1 cellular context compared by ENCODE assay signal in the genomic region with DNA sequence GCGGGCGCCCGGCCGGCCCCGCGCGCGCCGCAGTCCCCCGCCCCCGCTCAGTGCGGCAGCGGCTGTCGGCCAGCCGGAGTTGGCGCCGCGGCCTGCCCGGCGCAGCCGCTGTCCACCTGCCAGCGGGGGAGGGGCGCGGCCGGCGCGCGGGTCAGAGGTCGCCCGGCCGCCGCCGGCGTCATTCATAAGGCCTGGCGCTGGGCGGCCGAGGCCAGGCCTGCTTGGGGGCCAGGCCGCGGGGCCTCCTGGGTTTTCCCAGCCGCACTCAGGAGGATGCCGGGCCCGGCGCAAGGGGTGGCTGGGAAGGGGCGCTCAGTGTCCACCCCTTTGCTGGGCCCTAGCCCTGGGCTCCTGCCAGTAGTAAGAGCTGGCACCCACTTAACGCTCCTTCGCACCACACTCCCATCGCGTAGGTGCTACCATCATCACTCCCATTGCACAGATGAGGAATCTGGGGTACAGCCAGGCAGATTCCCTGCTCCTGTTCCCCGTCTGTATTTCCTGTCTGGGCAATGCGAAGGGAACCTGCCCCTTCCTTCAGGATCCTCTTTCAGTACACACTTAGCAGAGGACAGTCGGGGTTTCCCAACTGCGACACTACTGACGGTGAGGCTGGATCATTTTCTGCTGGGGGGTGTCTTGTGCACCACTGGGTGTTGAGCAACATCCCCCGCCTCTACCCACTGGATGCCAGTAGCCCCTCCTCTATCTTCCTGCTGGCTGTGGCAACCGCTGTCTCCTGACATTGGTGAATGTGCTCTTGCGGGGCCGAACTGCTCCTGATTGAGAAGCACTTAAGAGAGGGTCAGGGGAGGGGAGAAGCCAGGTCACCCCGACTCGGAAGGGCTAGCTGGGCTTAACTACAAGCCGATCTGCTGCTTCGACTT.
A peak's percentile ranks its signal among the peaks of the same experiment; 100 is the strongest.
TF ChIP-seq lines count a peak whose summit lies in the region.

No MANE protein-coding gene starts in this region.

TF ChIP-seq in HepG2, 621 proteins besides CTCF, POLR2A, EP300 and RAD21 (continued from another document and continues in another):
- TF ChIP-seq, protein P1, sequence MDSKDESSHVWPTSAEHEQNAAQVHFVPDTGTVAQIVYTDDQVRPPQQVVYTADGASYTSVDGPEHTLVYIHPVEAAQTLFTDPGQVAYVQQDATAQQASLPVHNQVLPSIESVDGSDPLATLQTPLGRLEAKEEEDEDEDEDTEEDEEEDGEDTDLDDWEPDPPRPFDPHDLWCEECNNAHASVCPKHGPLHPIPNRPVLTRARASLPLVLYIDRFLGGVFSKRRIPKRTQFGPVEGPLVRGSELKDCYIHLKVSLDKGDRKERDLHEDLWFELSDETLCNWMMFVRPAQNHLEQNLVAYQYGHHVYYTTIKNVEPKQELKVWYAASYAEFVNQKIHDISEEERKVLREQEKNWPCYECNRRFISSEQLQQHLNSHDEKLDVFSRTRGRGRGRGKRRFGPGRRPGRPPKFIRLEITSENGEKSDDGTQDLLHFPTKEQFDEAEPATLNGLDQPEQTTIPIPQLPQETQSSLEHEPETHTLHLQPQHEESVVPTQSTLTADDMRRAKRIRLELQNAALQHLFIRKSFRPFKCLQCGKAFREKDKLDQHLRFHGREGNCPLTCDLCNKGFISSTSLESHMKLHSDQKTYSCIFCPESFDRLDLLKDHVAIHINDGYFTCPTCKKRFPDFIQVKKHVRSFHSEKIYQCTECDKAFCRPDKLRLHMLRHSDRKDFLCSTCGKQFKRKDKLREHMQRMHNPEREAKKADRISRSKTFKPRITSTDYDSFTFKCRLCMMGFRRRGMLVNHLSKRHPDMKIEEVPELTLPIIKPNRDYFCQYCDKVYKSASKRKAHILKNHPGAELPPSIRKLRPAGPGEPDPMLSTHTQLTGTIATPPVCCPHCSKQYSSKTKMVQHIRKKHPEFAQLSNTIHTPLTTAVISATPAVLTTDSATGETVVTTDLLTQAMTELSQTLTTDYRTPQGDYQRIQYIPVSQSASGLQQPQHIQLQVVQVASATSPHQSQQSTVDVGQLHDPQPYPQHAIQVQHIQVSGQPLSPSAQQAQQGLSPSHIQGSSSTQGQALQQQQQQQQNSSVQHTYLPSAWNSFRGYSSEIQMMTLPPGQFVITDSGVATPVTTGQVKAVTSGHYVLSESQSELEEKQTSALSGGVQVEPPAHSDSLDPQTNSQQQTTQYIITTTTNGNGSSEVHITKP (CRISPR knock-in tag; IDR thresholded peaks at IDR 0.05; ENCODE audit: low read depth): peak; percentile 86; the same call in 1 of the 2 replicates
- TF ChIP-seq GLI4 (CRISPR knock-in tag; IDR thresholded peaks at IDR 0.05; ENCODE audit: borderline replicate concordance) (peak; percentile 39; the same call in 1 of the 2 replicates), SKI (IDR thresholded peaks at IDR 0.05; ENCODE audit: partially characterized antibody) (peak; percentile 13), RELA (CRISPR knock-in tag; IDR thresholded peaks at IDR 0.05) (0 out of 2 replicates have a peak, but pooled peaks have one; percentile 13), STAT5B (CRISPR knock-in tag; IDR thresholded peaks at IDR 0.05) (no peak), HOXA3 (CRISPR knock-in tag; IDR thresholded peaks at IDR 0.05) (peak; percentile 15; the same call in 1 of the 2 replicates), FOXK2 (IDR thresholded peaks at IDR 0.05) (no peak), ZNF556 (CRISPR knock-in tag; IDR thresholded peaks at IDR 0.05; ENCODE audit: borderline replicate concordance) (0 out of 2 replicates have a peak, but pooled peaks have one; percentile 13), SP2 (CRISPR knock-in tag; IDR thresholded peaks at IDR 0.05) (peak; percentile 50; the same call in 1 of the 2 replicates), CEBPG (CRISPR knock-in tag; IDR thresholded peaks at IDR 0.05) (peak; percentile 88), ZMYM3 (CRISPR knock-in tag; IDR thresholded peaks at IDR 0.05) (peak; percentile 65), ZNF629 (CRISPR knock-in tag; conservative IDR thresholded peaks at IDR 0.05) (peak; percentile 81), ZNF329 (CRISPR knock-in tag; IDR thresholded peaks at IDR 0.05; ENCODE audit: low read depth) (0 out of 2 replicates have a peak, but pooled peaks have one; percentile 66), ZNF501 (CRISPR knock-in tag; IDR thresholded peaks at IDR 0.05) (peak; percentile 34; the same call in 1 of the 2 replicates), MEIS2 (CRISPR knock-in tag; IDR thresholded peaks at IDR 0.05) (peak; percentile 15; the same call in 1 of the 2 replicates), ZNF430 (CRISPR knock-in tag; IDR thresholded peaks at IDR 0.05) (peak; percentile 14; the same call in 1 of the 2 replicates), GATAD1 (CRISPR knock-in tag; IDR thresholded peaks at IDR 0.05) (peak; percentile 56), ZNF331 (CRISPR knock-in tag; IDR thresholded peaks at IDR 0.05) (0 out of 2 replicates have a peak, but pooled peaks have one; percentile 8), YEATS2 (CRISPR knock-in tag; IDR thresholded peaks at IDR 0.05; ENCODE audit: borderline replicate concordance) (peak; percentile 57; the same call in 1 of the 2 replicates), SP5 (CRISPR knock-in tag; IDR thresholded peaks at IDR 0.05; ENCODE audit: borderline replicate concordance, low read depth) (0 out of 2 replicates have a peak, but pooled peaks have one; percentile 6), ZFP1 (CRISPR knock-in tag; IDR thresholded peaks at IDR 0.05) (0 out of 2 replicates have a peak, but pooled peaks have one; percentile 23), XRCC5 (optimal IDR thresholded peaks at IDR 0.05; ENCODE audit: low read length) (peak; percentile 63)
- TF ChIP-seq, protein P2, sequence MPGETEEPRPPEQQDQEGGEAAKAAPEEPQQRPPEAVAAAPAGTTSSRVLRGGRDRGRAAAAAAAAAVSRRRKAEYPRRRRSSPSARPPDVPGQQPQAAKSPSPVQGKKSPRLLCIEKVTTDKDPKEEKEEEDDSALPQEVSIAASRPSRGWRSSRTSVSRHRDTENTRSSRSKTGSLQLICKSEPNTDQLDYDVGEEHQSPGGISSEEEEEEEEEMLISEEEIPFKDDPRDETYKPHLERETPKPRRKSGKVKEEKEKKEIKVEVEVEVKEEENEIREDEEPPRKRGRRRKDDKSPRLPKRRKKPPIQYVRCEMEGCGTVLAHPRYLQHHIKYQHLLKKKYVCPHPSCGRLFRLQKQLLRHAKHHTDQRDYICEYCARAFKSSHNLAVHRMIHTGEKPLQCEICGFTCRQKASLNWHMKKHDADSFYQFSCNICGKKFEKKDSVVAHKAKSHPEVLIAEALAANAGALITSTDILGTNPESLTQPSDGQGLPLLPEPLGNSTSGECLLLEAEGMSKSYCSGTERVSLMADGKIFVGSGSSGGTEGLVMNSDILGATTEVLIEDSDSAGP (CRISPR knock-in tag; IDR thresholded peaks at IDR 0.05; ENCODE audit: borderline replicate concordance): peak; percentile 65; the same call in 1 of the 2 replicates
- TF ChIP-seq, protein P3, sequence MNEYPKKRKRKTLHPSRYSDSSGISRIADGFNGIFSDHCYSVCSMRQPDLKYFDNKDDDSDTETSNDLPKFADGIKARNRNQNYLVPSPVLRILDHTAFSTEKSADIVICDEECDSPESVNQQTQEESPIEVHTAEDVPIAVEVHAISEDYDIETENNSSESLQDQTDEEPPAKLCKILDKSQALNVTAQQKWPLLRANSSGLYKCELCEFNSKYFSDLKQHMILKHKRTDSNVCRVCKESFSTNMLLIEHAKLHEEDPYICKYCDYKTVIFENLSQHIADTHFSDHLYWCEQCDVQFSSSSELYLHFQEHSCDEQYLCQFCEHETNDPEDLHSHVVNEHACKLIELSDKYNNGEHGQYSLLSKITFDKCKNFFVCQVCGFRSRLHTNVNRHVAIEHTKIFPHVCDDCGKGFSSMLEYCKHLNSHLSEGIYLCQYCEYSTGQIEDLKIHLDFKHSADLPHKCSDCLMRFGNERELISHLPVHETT (CRISPR knock-in tag; conservative IDR thresholded peaks at IDR 0.05): peak; percentile 68; the same call in 1 of the 2 replicates
- TF ChIP-seq, protein P4, sequence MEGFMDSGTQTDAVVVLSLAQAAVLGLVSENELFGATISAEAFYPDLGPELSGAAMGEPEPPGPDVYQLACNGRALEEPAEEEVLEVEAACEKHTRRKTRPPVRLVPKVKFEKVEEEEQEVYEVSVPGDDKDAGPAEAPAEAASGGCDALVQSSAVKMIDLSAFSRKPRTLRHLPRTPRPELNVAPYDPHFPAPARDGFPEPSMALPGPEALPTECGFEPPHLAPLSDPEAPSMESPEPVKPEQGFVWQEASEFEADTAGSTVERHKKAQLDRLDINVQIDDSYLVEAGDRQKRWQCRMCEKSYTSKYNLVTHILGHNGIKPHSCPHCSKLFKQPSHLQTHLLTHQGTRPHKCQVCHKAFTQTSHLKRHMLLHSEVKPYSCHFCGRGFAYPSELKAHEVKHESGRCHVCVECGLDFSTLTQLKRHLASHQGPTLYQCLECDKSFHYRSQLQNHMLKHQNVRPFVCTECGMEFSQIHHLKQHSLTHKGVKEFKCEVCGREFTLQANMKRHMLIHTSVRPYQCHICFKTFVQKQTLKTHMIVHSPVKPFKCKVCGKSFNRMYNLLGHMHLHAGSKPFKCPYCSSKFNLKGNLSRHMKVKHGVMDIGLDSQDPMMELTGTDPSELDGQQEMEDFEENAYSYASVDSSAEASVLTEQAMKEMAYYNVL (CRISPR knock-in tag; IDR thresholded peaks at IDR 0.05; ENCODE audit: borderline replicate concordance): peak; percentile 67
- TF ChIP-seq, protein P5, sequence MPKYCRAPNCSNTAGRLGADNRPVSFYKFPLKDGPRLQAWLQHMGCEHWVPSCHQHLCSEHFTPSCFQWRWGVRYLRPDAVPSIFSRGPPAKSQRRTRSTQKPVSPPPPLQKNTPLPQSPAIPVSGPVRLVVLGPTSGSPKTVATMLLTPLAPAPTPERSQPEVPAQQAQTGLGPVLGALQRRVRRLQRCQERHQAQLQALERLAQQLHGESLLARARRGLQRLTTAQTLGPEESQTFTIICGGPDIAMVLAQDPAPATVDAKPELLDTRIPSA (CRISPR knock-in tag; IDR thresholded peaks at IDR 0.05; ENCODE audit: borderline replicate concordance): 0 out of 2 replicates have a peak, but pooled peaks have one; percentile 2
- TF ChIP-seq, protein P6, sequence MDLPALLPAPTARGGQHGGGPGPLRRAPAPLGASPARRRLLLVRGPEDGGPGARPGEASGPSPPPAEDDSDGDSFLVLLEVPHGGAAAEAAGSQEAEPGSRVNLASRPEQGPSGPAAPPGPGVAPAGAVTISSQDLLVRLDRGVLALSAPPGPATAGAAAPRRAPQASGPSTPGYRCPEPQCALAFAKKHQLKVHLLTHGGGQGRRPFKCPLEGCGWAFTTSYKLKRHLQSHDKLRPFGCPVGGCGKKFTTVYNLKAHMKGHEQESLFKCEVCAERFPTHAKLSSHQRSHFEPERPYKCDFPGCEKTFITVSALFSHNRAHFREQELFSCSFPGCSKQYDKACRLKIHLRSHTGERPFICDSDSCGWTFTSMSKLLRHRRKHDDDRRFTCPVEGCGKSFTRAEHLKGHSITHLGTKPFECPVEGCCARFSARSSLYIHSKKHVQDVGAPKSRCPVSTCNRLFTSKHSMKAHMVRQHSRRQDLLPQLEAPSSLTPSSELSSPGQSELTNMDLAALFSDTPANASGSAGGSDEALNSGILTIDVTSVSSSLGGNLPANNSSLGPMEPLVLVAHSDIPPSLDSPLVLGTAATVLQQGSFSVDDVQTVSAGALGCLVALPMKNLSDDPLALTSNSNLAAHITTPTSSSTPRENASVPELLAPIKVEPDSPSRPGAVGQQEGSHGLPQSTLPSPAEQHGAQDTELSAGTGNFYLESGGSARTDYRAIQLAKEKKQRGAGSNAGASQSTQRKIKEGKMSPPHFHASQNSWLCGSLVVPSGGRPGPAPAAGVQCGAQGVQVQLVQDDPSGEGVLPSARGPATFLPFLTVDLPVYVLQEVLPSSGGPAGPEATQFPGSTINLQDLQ (CRISPR knock-in tag; IDR thresholded peaks at IDR 0.05): peak; percentile 40; the same call in 1 of the 2 replicates
- TF ChIP-seq, protein P7, sequence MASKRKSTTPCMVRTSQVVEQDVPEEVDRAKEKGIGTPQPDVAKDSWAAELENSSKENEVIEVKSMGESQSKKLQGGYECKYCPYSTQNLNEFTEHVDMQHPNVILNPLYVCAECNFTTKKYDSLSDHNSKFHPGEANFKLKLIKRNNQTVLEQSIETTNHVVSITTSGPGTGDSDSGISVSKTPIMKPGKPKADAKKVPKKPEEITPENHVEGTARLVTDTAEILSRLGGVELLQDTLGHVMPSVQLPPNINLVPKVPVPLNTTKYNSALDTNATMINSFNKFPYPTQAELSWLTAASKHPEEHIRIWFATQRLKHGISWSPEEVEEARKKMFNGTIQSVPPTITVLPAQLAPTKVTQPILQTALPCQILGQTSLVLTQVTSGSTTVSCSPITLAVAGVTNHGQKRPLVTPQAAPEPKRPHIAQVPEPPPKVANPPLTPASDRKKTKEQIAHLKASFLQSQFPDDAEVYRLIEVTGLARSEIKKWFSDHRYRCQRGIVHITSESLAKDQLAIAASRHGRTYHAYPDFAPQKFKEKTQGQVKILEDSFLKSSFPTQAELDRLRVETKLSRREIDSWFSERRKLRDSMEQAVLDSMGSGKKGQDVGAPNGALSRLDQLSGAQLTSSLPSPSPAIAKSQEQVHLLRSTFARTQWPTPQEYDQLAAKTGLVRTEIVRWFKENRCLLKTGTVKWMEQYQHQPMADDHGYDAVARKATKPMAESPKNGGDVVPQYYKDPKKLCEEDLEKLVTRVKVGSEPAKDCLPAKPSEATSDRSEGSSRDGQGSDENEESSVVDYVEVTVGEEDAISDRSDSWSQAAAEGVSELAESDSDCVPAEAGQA (IDR thresholded peaks at IDR 0.05; ENCODE audit: low read depth): no peak
- TF ChIP-seq, protein P7 (CRISPR knock-in tag; IDR thresholded peaks at IDR 0.05; ENCODE audit: borderline replicate concordance): no peak
- TF ChIP-seq, protein P8, sequence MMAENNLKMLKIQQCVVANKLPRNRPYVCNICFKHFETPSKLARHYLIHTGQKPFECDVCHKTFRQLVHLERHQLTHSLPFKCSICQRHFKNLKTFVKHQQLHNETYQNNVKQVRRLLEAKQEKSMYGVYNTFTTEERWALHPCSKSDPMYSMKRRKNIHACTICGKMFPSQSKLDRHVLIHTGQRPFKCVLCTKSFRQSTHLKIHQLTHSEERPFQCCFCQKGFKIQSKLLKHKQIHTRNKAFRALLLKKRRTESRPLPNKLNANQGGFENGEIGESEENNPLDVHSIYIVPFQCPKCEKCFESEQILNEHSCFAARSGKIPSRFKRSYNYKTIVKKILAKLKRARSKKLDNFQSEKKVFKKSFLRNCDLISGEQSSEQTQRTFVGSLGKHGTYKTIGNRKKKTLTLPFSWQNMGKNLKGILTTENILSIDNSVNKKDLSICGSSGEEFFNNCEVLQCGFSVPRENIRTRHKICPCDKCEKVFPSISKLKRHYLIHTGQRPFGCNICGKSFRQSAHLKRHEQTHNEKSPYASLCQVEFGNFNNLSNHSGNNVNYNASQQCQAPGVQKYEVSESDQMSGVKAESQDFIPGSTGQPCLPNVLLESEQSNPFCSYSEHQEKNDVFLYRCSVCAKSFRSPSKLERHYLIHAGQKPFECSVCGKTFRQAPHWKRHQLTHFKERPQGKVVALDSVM (CRISPR knock-in tag; IDR thresholded peaks at IDR 0.05): 0 out of 2 replicates have a peak, but pooled peaks have one; percentile 17
